Comparison of ENCODE assay signal across 8 cellular contexts in the genomic region with DNA sequence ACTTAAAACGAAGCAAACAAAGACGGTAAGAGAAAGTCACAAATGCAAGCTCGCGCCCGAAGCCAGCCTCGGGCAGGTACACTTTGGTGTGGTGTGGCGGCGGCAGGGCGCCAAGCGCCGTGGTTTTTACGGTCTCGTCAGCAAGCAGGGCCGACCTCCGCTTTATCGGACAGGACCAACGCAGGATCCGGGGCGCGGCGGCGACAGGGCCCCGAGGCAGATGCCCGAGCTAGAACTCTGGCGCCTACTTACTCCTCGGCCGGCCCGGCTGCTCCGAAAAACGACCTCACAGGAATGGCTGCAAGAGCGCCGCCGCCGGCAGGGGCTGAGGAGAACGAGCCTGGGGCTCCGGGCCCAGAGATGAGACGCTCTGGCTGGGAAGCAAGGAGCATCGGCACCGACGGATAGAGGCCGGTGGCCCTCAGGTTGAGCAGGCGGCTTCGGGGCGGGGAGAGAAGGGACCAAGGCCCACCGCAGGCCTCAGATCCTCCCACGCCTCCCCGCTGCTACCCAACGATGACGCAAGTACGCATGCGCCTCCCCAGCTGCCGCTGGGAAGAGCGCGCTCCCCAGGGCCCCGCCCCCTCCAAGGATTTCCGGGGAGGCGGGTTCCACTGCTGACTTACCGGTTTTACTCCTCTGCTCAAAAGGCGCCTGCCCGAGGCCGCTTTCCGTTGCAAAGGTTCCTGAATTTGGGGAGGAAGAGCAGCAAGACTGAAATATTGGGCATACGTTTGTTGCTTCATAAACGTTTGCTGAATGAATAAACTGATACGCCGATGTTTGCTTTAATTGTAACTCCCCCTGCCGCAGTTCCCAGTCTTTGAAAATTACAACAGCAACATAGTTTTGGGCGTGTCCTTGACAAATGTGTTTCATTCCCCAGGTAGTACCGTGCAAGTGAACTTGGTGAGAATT.
DNase-seq lines count a peak whose midpoint lies in the region; ATAC-seq and TF ChIP-seq lines count a peak whose summit lies in the region.

No MANE protein-coding gene starts in this region.

- H3K36me3 ChIP-seq in thymus (ENCODE audit: control insufficient read depth, insufficient read depth), result peaks cover 9% of the 10 kb centered on the region

- H3K27ac Mint-ChIP-seq in activated naive CD8-positive, alpha-beta T cell treated with anti-CD3 and anti-CD28 coated beads for 36 hours, result peak overlapping the region; percentile 96
- H3K27ac Mint-ChIP-seq in osteocyte (ENCODE audit: unreplicated experiment), result peak overlapping the region; percentile 99

- no peaks in the 10 kb centered on the region for H3K27me3 Mint-ChIP-seq in activated naive CD8-positive, alpha-beta T cell treated with anti-CD3 and anti-CD28 coated beads for 36 hours
- no peaks in the 10 kb centered on the region for H3K27me3 Mint-ChIP-seq in osteocyte (ENCODE audit: unreplicated experiment)

- intact Hi-C loops in head of caudate nucleus (cut with DNase I), result loop anchor here (2.0 kb wide), 1 partner anchor 116 kb away; a partner anchor contains a TSS

- under 1% methylated on average over 69 of the region's 69 CpGs for WGBS in thymus

- H3K4me3 ChIP-seq in thymus (ENCODE audit: low read length), result peak overlapping the region; percentile 77

- H3K9me3 ChIP-seq in thymus (ENCODE audit: control insufficient read depth), result no peaks in the 10 kb centered on the region

- ATAC-seq in HG02678 (IDR thresholded peaks at IDR 0.05; ENCODE audit: unreplicated experiment), result peak; percentile 69

- no peaks in the 10 kb centered on the region for H3K9me3 Mint-ChIP-seq in activated naive CD8-positive, alpha-beta T cell treated with anti-CD3 and anti-CD28 coated beads for 36 hours
- H3K9me3 Mint-ChIP-seq in osteocyte (ENCODE audit: unreplicated experiment), result no peaks in the 10 kb centered on the region

- H3K27me3 ChIP-seq in thymus (ENCODE audit: control insufficient read depth, insufficient read depth), result no peaks in the 10 kb centered on the region

- TF ChIP-seq CTCF in GM12872 (IDR thresholded peaks at IDR 0.05; ENCODE audit: insufficient read depth, low read depth, low read length) (peak; percentile 26; the same call in 2 of the 3 replicates), osteocyte (IDR thresholded peaks at IDR 0.05) (peak; percentile 53)

- H3K27ac ChIP-seq in thymus (ENCODE audit: low read depth), result peak overlapping the region; percentile 98

- peaks cover 32% of the 10 kb centered on the region for H3K36me3 Mint-ChIP-seq in activated naive CD8-positive, alpha-beta T cell treated with anti-CD3 and anti-CD28 coated beads for 36 hours
- peaks cover 10% of the 10 kb centered on the region for H3K36me3 Mint-ChIP-seq in osteocyte (ENCODE audit: unreplicated experiment)

- peak; percentile 96 for DNase-seq in NCI-H1105 (lab: John Stamatoyannopoulos, UW)
- DNase-seq in SKM-1 (lab: John Stamatoyannopoulos, UW; ENCODE audit: unreplicated experiment), result peak; percentile 86
- DNase-seq in activated naive CD8-positive, alpha-beta T cell treated with anti-CD3 and anti-CD28 coated beads for 36 hours, result peak; percentile 97
- DNase-seq in head of caudate nucleus, result peak; percentile 78 to 98 (median 95)
- DNase-seq in osteocyte (ENCODE audit: extremely low spot score, unreplicated experiment), result peak; percentile 98

- H3K4me3 Mint-ChIP-seq in activated naive CD8-positive, alpha-beta T cell treated with anti-CD3 and anti-CD28 coated beads for 36 hours, result peak overlapping the region; percentile 94
- H3K4me3 Mint-ChIP-seq in osteocyte (ENCODE audit: unreplicated experiment), result peak overlapping the region; percentile 96

- peaks cover 42% of the 10 kb centered on the region for H3K4me1 Mint-ChIP-seq in activated naive CD8-positive, alpha-beta T cell treated with anti-CD3 and anti-CD28 coated beads for 36 hours
- peaks cover 54% of the 10 kb centered on the region for H3K4me1 Mint-ChIP-seq in osteocyte (ENCODE audit: unreplicated experiment)

- peaks cover 14% of the 10 kb centered on the region for H3K4me1 ChIP-seq in thymus (ENCODE audit: control insufficient read depth, insufficient read depth, low read length)

Comparison
In these comparisons a context has a peak if more than half of its experiments do, and no peak if none do; other contexts are left out.
1. Peak in every context shown above with its lines: DNase-seq, ATAC-seq, H3K4me3 ChIP-seq and H3K27ac ChIP-seq.